In the genomic region with DNA sequence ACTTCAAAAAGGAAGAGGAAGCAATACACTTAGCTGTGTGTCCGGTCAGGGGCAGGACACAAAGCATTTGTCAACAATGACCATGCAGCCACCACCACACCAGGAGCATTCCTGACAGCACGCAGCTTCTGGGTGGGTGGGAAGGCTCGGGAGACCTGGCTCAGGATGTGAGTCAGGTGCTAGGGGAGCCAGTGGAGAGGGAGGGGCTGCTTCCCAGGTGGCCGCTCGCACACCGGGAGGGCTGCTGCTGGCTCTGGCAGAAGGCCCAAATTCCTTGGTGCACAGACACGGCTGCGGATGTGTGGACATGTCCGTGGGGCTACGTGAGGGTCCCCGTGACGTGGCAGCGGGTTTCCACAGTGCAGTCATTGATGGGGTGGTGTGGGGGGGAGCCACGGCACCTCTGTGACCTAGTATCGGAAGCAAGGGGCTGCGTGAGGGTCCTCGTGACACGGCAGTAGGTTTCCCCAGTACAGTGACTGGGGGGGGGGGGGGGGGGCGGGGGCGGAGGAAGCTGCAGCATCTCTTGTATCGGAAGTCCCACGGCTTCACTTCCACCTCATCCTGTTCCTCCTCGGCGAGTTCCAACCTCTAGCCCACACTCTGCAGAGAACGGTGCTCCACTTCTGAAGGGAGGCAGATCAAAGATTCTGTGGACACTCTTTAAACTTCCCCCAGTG, we compare ENCODE assay signal across 9 cellular contexts.
DNase-seq lines count a peak whose midpoint lies in the region; ATAC-seq and TF ChIP-seq lines count a peak whose summit lies in the region.
"Had no signal": no experiment of that assay in that cellular context is flagged by ENCODE, and none has a peak within 500 bp of the region (broad histone marks: within the 10 kb centered on the region; RNA-seq: fewer than 3 reads in every experiment).

No MANE protein-coding gene starts in this region.

- 15 to 23% (median 21%) methylated on average over 10 to 25 of the region's 25 CpGs for WGBS in heart left ventricle, 4 donors

- H3K4me1 Mint-ChIP-seq in activated T-helper 17 cell treated with anti-CD3 and anti-CD28 coated beads, Interleukin-2, amount 50 U/mL, for 72 hours, result peaks cover 42% of the 10 kb centered on the region

- no peaks in the 10 kb centered on the region for H3K27me3 Mint-ChIP-seq in activated T-helper 17 cell treated with anti-CD3 and anti-CD28 coated beads, Interleukin-2, amount 50 U/mL, for 72 hours

- H3K27ac Mint-ChIP-seq in activated T-helper 17 cell treated with anti-CD3 and anti-CD28 coated beads, Interleukin-2, amount 50 U/mL, for 72 hours, result no peak overlapping the region

- intact Hi-C loops in heart left ventricle (cut with DNase I) (loop anchor here (2.0 to 10.0 kb wide), 11 partner anchors 54 to 314 kb away; a partner anchor contains a TSS), cardiac septum (cut with DNase I) (loop anchor here (5.0 kb wide), 1 partner anchor 157 kb away; no protein-coding TSS in a partner anchor), upper lobe of right lung (cut with DNase I) (loop anchor here (10.0 kb wide), 1 partner anchor 154 kb away; no protein-coding TSS in a partner anchor)

- DNase-seq in heart left ventricle (peak in 3 of 5 donors; percentile 49 to 63 (median 57)), cardiac septum (ENCODE audit: low spot score) (no peak), hepatic stellate cell (ENCODE audit: low spot score) (peak; percentile 74), upper lobe of right lung (peak; percentile 70), germinal center (ENCODE audit: low spot score) (no peak)
- DNase-seq: NCI-H187 had no signal

- peak in 3 of 4 donors; percentile 13 to 47 (median 15) for ATAC-seq in heart left ventricle
- peak; percentile 52 for ATAC-seq in activated T-helper 17 cell treated with anti-CD3 and anti-CD28 coated beads, Interleukin-2, amount 50 U/mL, for 72 hours (replicated peaks)
- ATAC-seq in upper lobe of right lung, result peak; percentile 39
- ATAC-seq in GM18858 (IDR thresholded peaks at IDR 0.05; ENCODE audit: unreplicated experiment), result no peak
- no peak for ATAC-seq in GM19023 (IDR thresholded peaks at IDR 0.05; ENCODE audit: unreplicated experiment)

- H3K27me3 ChIP-seq in heart left ventricle (no peaks in the 10 kb centered on the region), upper lobe of right lung (no peaks in the 10 kb centered on the region)

- H3K4me1 ChIP-seq in heart left ventricle (peaks cover 20 to 87% (median 66%) of the 10 kb centered on the region in 12 donors), upper lobe of right lung (peaks cover 64% of the 10 kb centered on the region)

- peak overlapping the region in 11 of 12 donors; percentile 11 to 62 (median 58) for H3K27ac ChIP-seq in heart left ventricle
- H3K27ac ChIP-seq in upper lobe of right lung, result peak overlapping the region; percentile 65

- H3K36me3 ChIP-seq in heart left ventricle, result no peaks in the 10 kb centered on the region
- no peaks in the 10 kb centered on the region for H3K36me3 ChIP-seq in upper lobe of right lung

- H3K4me3 ChIP-seq in heart left ventricle (peak overlapping the region in 4 of 12 donors; percentile 7 to 24 (median 20)), upper lobe of right lung (no peak overlapping the region)

- H3K36me3 Mint-ChIP-seq in activated T-helper 17 cell treated with anti-CD3 and anti-CD28 coated beads, Interleukin-2, amount 50 U/mL, for 72 hours (ENCODE audit: low read depth), result peaks cover 33% of the 10 kb centered on the region

- TF ChIP-seq POLR2A in heart left ventricle (IDR thresholded peaks at IDR 0.05), result no peak

- H3K9me3 ChIP-seq in heart left ventricle, result no peaks in the 10 kb centered on the region
- no peaks in the 10 kb centered on the region for H3K9me3 ChIP-seq in upper lobe of right lung

- TF ChIP-seq CTCF in heart left ventricle (IDR thresholded peaks at IDR 0.05), result no peak
- no peak for TF ChIP-seq CTCF in upper lobe of right lung (IDR thresholded peaks at IDR 0.05)

- peak overlapping the region; percentile 61 for H3K4me3 Mint-ChIP-seq in activated T-helper 17 cell treated with anti-CD3 and anti-CD28 coated beads, Interleukin-2, amount 50 U/mL, for 72 hours

- no peaks in the 10 kb centered on the region for H3K9me3 Mint-ChIP-seq in activated T-helper 17 cell treated with anti-CD3 and anti-CD28 coated beads, Interleukin-2, amount 50 U/mL, for 72 hours

Comparison
In these comparisons a context has a peak if more than half of its experiments do, and no peak if none do; other contexts are left out.
1. DNase-seq: peak in heart left ventricle (3 of 5), hepatic stellate cell (single experiment) and upper lobe of right lung (single experiment); none in cardiac septum (single experiment) and germinal center (single experiment).
2. ATAC-seq: peak in heart left ventricle (3 of 4), activated T-helper 17 cell treated with anti-CD3 and anti-CD28 coated beads, Interleukin-2, amount 50 U/mL, for 72 hours (single experiment) and upper lobe of right lung (single experiment); none in GM18858 (single experiment) and GM19023 (single experiment).